10 cellular contexts compared by ENCODE assay signal in genomic region chr16:27324851-27325301, GRCh38. TPM values are rescaled to one million over a fixed set of nuclear protein-coding genes. Genes with fewer than 3 reads are reported as not detected.
DNase-seq lines count a peak whose midpoint lies in the region; ATAC-seq and TF ChIP-seq lines count a peak whose summit lies in the region.
"Had no signal": no experiment of that assay in that cellular context is flagged by ENCODE, and none has a peak within 500 bp of the region (broad histone marks: within the 10 kb centered on the region; RNA-seq: fewer than 3 reads in every experiment).

No MANE protein-coding gene starts in this region.

- peaks cover 22% of the 10 kb centered on the region for H3K79me1 ChIP-seq in trophoblast cell (ENCODE audit: low read length)

- no peaks in the 10 kb centered on the region for H3K27me3 Mint-ChIP-seq in CD8-positive, alpha-beta memory T cell

- H3K9ac ChIP-seq in trophoblast cell (ENCODE audit: low read length): no peak overlapping the region

- H2BK5ac ChIP-seq in trophoblast cell (ENCODE audit: low read depth, low read length, poor library complexity): peak overlapping the region; percentile 54

- H3K27ac Mint-ChIP-seq in CD8-positive, alpha-beta memory T cell: peak overlapping the region in 5 of 8 donors; percentile 23 to 61 (median 36)

- POLR2A ChIA-PET in CD8-positive, alpha-beta memory T cell (lab: Charles Lee): no interaction called here

- DNase-seq in CD8-positive, alpha-beta memory T cell: peak in 1 of 5 donors; percentile 32
- DNase-seq in RWPE2 (ENCODE audit: low spot score): no peak
- no peak for DNase-seq in esophagus muscularis mucosa (ENCODE audit: extremely low spot score)
- DNase-seq in trophoblast cell: no peak
- no peak for DNase-seq in NCI-H1694 (lab: John Stamatoyannopoulos, UW)
- DNase-seq: activated CD4-positive, alpha-beta T cell treated with anti-CD3 and anti-CD28 coated beads, Interleukin-2, amount 50 U/mL, for 48 hours; DMS79 had no signal

- no peaks in the 10 kb centered on the region for H3K9me3 ChIP-seq in CD8-positive, alpha-beta memory T cell (ENCODE audit: low read length)
- H3K9me3 ChIP-seq in RWPE2 (ENCODE audit: severe bottlenecking) (no peaks in the 10 kb centered on the region), esophagus muscularis mucosa (no peaks in the 10 kb centered on the region), trophoblast cell (ENCODE audit: insufficient read depth, low read depth, low read length) (no peaks in the 10 kb centered on the region)

- peak overlapping the region; percentile 19 for H4K8ac ChIP-seq in trophoblast cell (ENCODE audit: low read depth, low read length)

- peak overlapping the region; percentile 80 for H2BK12ac ChIP-seq in trophoblast cell (ENCODE audit: low read length)

- ATAC-seq in RWPE2 (ENCODE audit: low read depth): no peak
- ATAC-seq in GM19455 (IDR thresholded peaks at IDR 0.05; ENCODE audit: unreplicated experiment): no peak
- no peak for ATAC-seq in GM18498 (IDR thresholded peaks at IDR 0.05; ENCODE audit: unreplicated experiment)
- no peak for ATAC-seq in GM21529 (IDR thresholded peaks at IDR 0.05; ENCODE audit: unreplicated experiment)

- peak overlapping the region; percentile 13 for H2AFZ ChIP-seq in trophoblast cell (ENCODE audit: insufficient read depth, low read length, poor library complexity)

- H3K4me3 ChIP-seq in CD8-positive, alpha-beta memory T cell (ENCODE audit: low read length): no peak overlapping the region
- H3K4me3 ChIP-seq in RWPE2 (ENCODE audit: severe bottlenecking) (no peak overlapping the region), esophagus muscularis mucosa (no peak overlapping the region), trophoblast cell (ENCODE audit: low read depth, low read length) (no peak overlapping the region)

- H2BK120ac ChIP-seq in trophoblast cell (ENCODE audit: insufficient read depth, low read length, poor library complexity): peak overlapping the region; percentile 15

- peaks cover 0 to 36% (median 8%) of the 10 kb centered on the region in 3 donors for H3K36me3 Mint-ChIP-seq in CD8-positive, alpha-beta memory T cell

- peak overlapping the region; percentile 19 for H3K14ac ChIP-seq in trophoblast cell (ENCODE audit: low read length)

- TF ChIP-seq EP300 in esophagus muscularis mucosa (IDR thresholded peaks at IDR 0.05): no peak

- H3K4me1 ChIP-seq in CD8-positive, alpha-beta memory T cell (ENCODE audit: insufficient read depth, low read length): peaks cover 87% of the 10 kb centered on the region
- H3K4me1 ChIP-seq in RWPE2 (ENCODE audit: insufficient read depth, poor library complexity, severe bottlenecking) (peaks cover 59% of the 10 kb centered on the region), esophagus muscularis mucosa (peaks cover 65 to 100% (median 100%) of the 10 kb centered on the region in 4 donors), trophoblast cell (ENCODE audit: control insufficient read depth in 1 of 2, insufficient read depth in 2 of 2, low read length in 2 of 2) (peaks cover 31 to 35% of the 10 kb centered on the region in 2 experiments)

- no peaks in the 10 kb centered on the region for H3K27me3 ChIP-seq in CD8-positive, alpha-beta memory T cell (ENCODE audit: insufficient read depth, low read length, poor library complexity, severe bottlenecking)
- H3K27me3 ChIP-seq in RWPE2 (ENCODE audit: insufficient read depth, poor library complexity, severe bottlenecking) (no peaks in the 10 kb centered on the region), esophagus muscularis mucosa (no peaks in the 10 kb centered on the region), trophoblast cell (ENCODE audit: insufficient read depth, low read length) (no peaks in the 10 kb centered on the region)

- H3K36me3 ChIP-seq in CD8-positive, alpha-beta memory T cell (ENCODE audit: insufficient read depth, low read length): no peaks in the 10 kb centered on the region
- H3K36me3 ChIP-seq in RWPE2 (ENCODE audit: low read depth): peaks cover 33% of the 10 kb centered on the region
- H3K36me3 ChIP-seq in esophagus muscularis mucosa: peaks cover 0 to 5% (median 0%) of the 10 kb centered on the region in 4 donors
- H3K36me3 ChIP-seq in trophoblast cell (ENCODE audit: control insufficient read depth in 1 of 2, insufficient read depth in 2 of 2, low read length in 2 of 2): no peaks in the 10 kb centered on the region

- peaks cover 55 to 85% (median 80%) of the 10 kb centered on the region in 3 donors for H3K4me1 Mint-ChIP-seq in CD8-positive, alpha-beta memory T cell

- no peak for TF ChIP-seq CTCF in RWPE2 (IDR thresholded peaks at IDR 0.05; ENCODE audit: poor library complexity, severe bottlenecking)
- TF ChIP-seq CTCF in esophagus muscularis mucosa (IDR thresholded peaks at IDR 0.05): no peak

- H3K4ac ChIP-seq in trophoblast cell (ENCODE audit: low read depth, low read length): peak overlapping the region; percentile 40

- 75% methylated on average over 12 of the region's 12 CpGs for WGBS in esophagus muscularis mucosa
- no CpG with 5 or more reads among the region's 12 CpGs for WGBS in trophoblast cell (ENCODE audit: extremely low coverage, insufficient coverage, insufficient read length)

- H3K23ac ChIP-seq in trophoblast cell (ENCODE audit: low read length): no peak overlapping the region

- no peak overlapping the region for H3K4me2 ChIP-seq in trophoblast cell (ENCODE audit: low read length)

- H3K4me3 Mint-ChIP-seq in CD8-positive, alpha-beta memory T cell: peak overlapping the region in 1 of 7 donors; percentile 81

- peaks cover 9% of the 10 kb centered on the region for H3K79me2 ChIP-seq in trophoblast cell (ENCODE audit: control insufficient read depth, insufficient read depth, low read length, poor library complexity)

- peak overlapping the region; percentile 51 for H3K18ac ChIP-seq in trophoblast cell (ENCODE audit: low read length)

- intact Hi-C loops in esophagus muscularis mucosa (cut with DNase I): loop anchor here (5.0 kb wide), 1 partner anchor 78 kb away; no protein-coding TSS in a partner anchor

- H3K27ac ChIP-seq in CD8-positive, alpha-beta memory T cell (ENCODE audit: low read depth, low read length): no peak overlapping the region
- H3K27ac ChIP-seq in RWPE2 (ENCODE audit: poor library complexity, severe bottlenecking) (peak overlapping the region; percentile 92), esophagus muscularis mucosa (replicated peaks in 1 of 4) (peak overlapping the region; percentile 97 to 99 (median 98)), trophoblast cell (ENCODE audit: low read depth, low read length) (peak overlapping the region; percentile 1)

- H2AK5ac ChIP-seq in trophoblast cell (ENCODE audit: low read length): peak overlapping the region; percentile 60

- no peak overlapping the region for H4K12ac ChIP-seq in trophoblast cell (ENCODE audit: low read depth, low read length)

- no peaks in the 10 kb centered on the region for H3K9me3 Mint-ChIP-seq in CD8-positive, alpha-beta memory T cell

- CTCF ChIA-PET in CD8-positive, alpha-beta memory T cell (lab: Charles Lee): no interaction called here

- TF ChIP-seq POLR2A in esophagus muscularis mucosa (IDR thresholded peaks at IDR 0.05; ENCODE audit: low read depth): peak; percentile 3

- peak overlapping the region; percentile 58 for H4K91ac ChIP-seq in trophoblast cell (ENCODE audit: low read depth, low read length)

RNA-seq across cellular contexts. Expression of gene IL4R, which starts 11.1 kb away (rescaled TPM):
- total RNA-seq in CD8-positive, alpha-beta memory T cell: 100 to 1,000 TPM; 140 to 142 TPM
- 41.6 TPM for polyA plus RNA-seq in CD8-positive, alpha-beta memory T cell
- 100 to 1,000 TPM in 3 of 4 donors, 10 to 100 TPM in 1; 72.7 to 167 (median 116) TPM for total RNA-seq in esophagus muscularis mucosa
- polyA plus RNA-seq in trophoblast cell (2013): 20.5 and 20.6 TPM in 2 replicates

RNA-seq across cellular contexts. Expression of gene NSMCE1, which starts 56.3 kb away (rescaled TPM):
- 100 to 1,000 TPM; 103 to 114 TPM for total RNA-seq in CD8-positive, alpha-beta memory T cell
- polyA plus RNA-seq in CD8-positive, alpha-beta memory T cell: 132 TPM
- total RNA-seq in esophagus muscularis mucosa: 10 to 100 TPM; 49.7 to 68.8 (median 64.0) TPM
- polyA plus RNA-seq in trophoblast cell (2013): 20.6 and 21.6 TPM in 2 replicates
